In the genomic region with DNA sequence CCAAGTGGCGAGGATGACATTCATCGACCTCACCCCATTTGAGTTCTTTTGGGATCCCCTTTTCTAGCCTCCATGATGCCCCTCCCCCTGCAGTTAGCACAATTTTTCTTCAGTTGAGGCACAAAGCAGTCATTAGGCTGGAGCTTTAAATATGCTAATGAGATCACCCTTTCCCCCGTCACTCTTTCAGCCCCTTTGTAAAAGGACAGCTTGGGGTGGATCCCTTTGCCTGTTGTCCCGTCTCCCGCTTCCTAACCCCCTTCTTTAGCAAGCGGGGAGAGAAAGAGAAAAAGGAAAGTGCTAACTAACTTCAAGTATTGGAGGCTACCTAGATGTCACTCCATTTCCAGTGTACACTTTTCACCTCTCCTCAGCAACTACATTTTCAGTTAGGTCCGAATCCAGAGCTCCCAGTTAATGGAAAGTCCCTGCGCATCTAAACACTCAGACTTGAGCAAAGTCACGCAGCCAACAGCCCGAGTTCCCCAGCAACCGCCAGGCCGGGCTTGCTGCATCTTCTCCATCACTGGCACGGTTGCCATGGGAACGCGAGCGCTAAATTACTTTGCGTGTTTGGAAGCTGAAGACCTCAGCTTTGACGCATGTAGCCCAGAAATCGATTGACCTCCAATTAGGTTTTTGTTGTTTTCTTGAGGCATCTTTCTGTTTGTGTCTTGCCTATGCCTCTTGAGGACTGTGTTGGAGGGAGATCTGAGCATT, we compare ENCODE assay signal across 19 cellular contexts.
DNase-seq lines count a peak whose midpoint lies in the region; ATAC-seq and TF ChIP-seq lines count a peak whose summit lies in the region.
"Had no signal": no experiment of that assay in that cellular context is flagged by ENCODE, and none has a peak within 500 bp of the region (broad histone marks: within the 10 kb centered on the region; RNA-seq: fewer than 3 reads in every experiment).

No MANE protein-coding gene starts in this region.

- no peak overlapping the region; the same call in 1 of the 2 replicates for H3K9ac ChIP-seq in HUES64 (ENCODE audit: low read depth, low read length)
- H3K9ac ChIP-seq: BLaER1 had no signal

- H3K27ac ChIP-seq in HUES64 (ENCODE audit: low read depth, low read length) = peak overlapping the region; percentile 76; the same call in 1 of the 2 replicates
- H3K27ac ChIP-seq in coronary artery = no peak overlapping the region
- H3K27ac ChIP-seq: A549, ascending aorta, BLaER1, suprapubic skin had no signal

- peak overlapping the region; percentile 18; the same call in 1 of the 2 replicates for H3K4me3 ChIP-seq in HUES64 (ENCODE audit: low read length)
- no peak overlapping the region for H3K4me3 ChIP-seq in coronary artery
- H3K4me3 ChIP-seq: A549, ascending aorta, BLaER1, suprapubic skin had no signal

- DNase-seq in Ammon's horn (ENCODE audit: low spot score) = peak; percentile 59
- DNase-seq in coronary artery (ENCODE audit: low spot score) = peak; percentile 28
- peak; percentile 25 for DNase-seq in inferior parietal cortex (ENCODE audit: extremely low spot score)
- DNase-seq in NOMO-1 treated with dmso at 0.1 percent for 144 hours (lab: John Stamatoyannopoulos, UW; ENCODE audit: unreplicated experiment) = no peak
- DNase-seq in activated CD4-positive, CD25-positive, alpha-beta regulatory T cell treated with anti-CD3 and anti-CD28 coated beads, Interleukin-2, amount 50 U/mL, for 72 hours = no peak
- no peak for DNase-seq in natural killer cell treated with Interleukin-12 subunit alpha and Interleukin-12 subunit beta and Interleukin-15 and Interleukin-18, amount 100 ng/mL, for 72 hours (ENCODE audit: low spot score)
- DNase-seq in T-helper 1 cell = no peak
- DNase-seq: activated CD4-positive, alpha-beta memory T cell treated with anti-CD3 and anti-CD28 coated beads for 36 hours; activated naive CD4-positive, alpha-beta T cell treated with anti-CD3 and anti-CD28 coated beads for 36 hours; activated T-cell treated with anti-CD3 and anti-CD28 coated beads, Interleukin-2, amount 50 U/mL, for 1 hour; foreskin fibroblast; HCEC 1CT; right cardiac atrium had no signal

- H3K4me3 Mint-ChIP-seq in natural killer cell treated with Interleukin-12 subunit alpha and Interleukin-12 subunit beta and Interleukin-15 and Interleukin-18, amount 100 ng/mL, for 72 hours = no peak overlapping the region
- H3K4me3 Mint-ChIP-seq: activated CD4-positive, alpha-beta memory T cell treated with anti-CD3 and anti-CD28 coated beads for 36 hours; activated naive CD4-positive, alpha-beta T cell treated with anti-CD3 and anti-CD28 coated beads for 36 hours had no signal

- WGBS in HUES64 = 21% methylated on average over 16 of the region's 19 CpGs

- no peak for TF ChIP-seq CTCF in coronary artery (IDR thresholded peaks at IDR 0.05)

- H3K27me3 Mint-ChIP-seq in natural killer cell treated with Interleukin-12 subunit alpha and Interleukin-12 subunit beta and Interleukin-15 and Interleukin-18, amount 100 ng/mL, for 72 hours = peaks cover 0 to 35% of the 10 kb centered on the region in 2 donors
- H3K27me3 Mint-ChIP-seq: activated CD4-positive, alpha-beta memory T cell treated with anti-CD3 and anti-CD28 coated beads for 36 hours had no signal

- H3K27ac Mint-ChIP-seq in natural killer cell treated with Interleukin-12 subunit alpha and Interleukin-12 subunit beta and Interleukin-15 and Interleukin-18, amount 100 ng/mL, for 72 hours = no peak overlapping the region
- H3K27ac Mint-ChIP-seq: activated CD4-positive, alpha-beta memory T cell treated with anti-CD3 and anti-CD28 coated beads for 36 hours; activated naive CD4-positive, alpha-beta T cell treated with anti-CD3 and anti-CD28 coated beads for 36 hours had no signal

- no peaks in the 10 kb centered on the region for H3K36me3 Mint-ChIP-seq in natural killer cell treated with Interleukin-12 subunit alpha and Interleukin-12 subunit beta and Interleukin-15 and Interleukin-18, amount 100 ng/mL, for 72 hours
- H3K36me3 Mint-ChIP-seq: activated CD4-positive, alpha-beta memory T cell treated with anti-CD3 and anti-CD28 coated beads for 36 hours had no signal

- no peaks in the 10 kb centered on the region for H3K9me3 ChIP-seq in HUES64 (ENCODE audit: insufficient read depth, low read depth, low read length)
- H3K9me3 ChIP-seq: A549, ascending aorta, suprapubic skin had no signal

- H3K9me3 Mint-ChIP-seq in natural killer cell treated with Interleukin-12 subunit alpha and Interleukin-12 subunit beta and Interleukin-15 and Interleukin-18, amount 100 ng/mL, for 72 hours = no peaks in the 10 kb centered on the region
- H3K9me3 Mint-ChIP-seq: activated CD4-positive, alpha-beta memory T cell treated with anti-CD3 and anti-CD28 coated beads for 36 hours; activated naive CD4-positive, alpha-beta T cell treated with anti-CD3 and anti-CD28 coated beads for 36 hours had no signal

- peaks cover 8 to 17% of the 10 kb centered on the region in 2 donors for H3K4me1 Mint-ChIP-seq in natural killer cell treated with Interleukin-12 subunit alpha and Interleukin-12 subunit beta and Interleukin-15 and Interleukin-18, amount 100 ng/mL, for 72 hours (ENCODE audit: low read depth in 2 of 2)

- H3K27me3 ChIP-seq in HUES64 (ENCODE audit: insufficient read depth, low read length) = no peaks in the 10 kb centered on the region
- H3K27me3 ChIP-seq: ascending aorta, suprapubic skin had no signal

- no peaks in the 10 kb centered on the region for H3K36me3 ChIP-seq in HUES64 (ENCODE audit: insufficient read depth, low read length)
- H3K36me3 ChIP-seq: ascending aorta, BLaER1, suprapubic skin had no signal

- no peak for ATAC-seq in natural killer cell treated with Interleukin-12 subunit alpha and Interleukin-12 subunit beta and Interleukin-15 and Interleukin-18, amount 100 ng/mL, for 72 hours
- ATAC-seq: A549, left lobe of liver, right cardiac atrium had no signal

- H3K4me1 ChIP-seq in HUES64 (ENCODE audit: insufficient read depth, low read length) = peaks cover 35% of the 10 kb centered on the region
- H3K4me1 ChIP-seq: A549, ascending aorta, BLaER1 had no signal

Comparison
In these comparisons a context has a peak if more than half of its experiments do, and no peak if none do; other contexts are left out.
1. DNase-seq: peak in Ammon's horn (single experiment), coronary artery (single experiment) and inferior parietal cortex (single experiment); none in NOMO-1 treated with dmso at 0.1 percent for 144 hours (single experiment), activated CD4-positive, CD25-positive, alpha-beta regulatory T cell treated with anti-CD3 and anti-CD28 coated beads, Interleukin-2, amount 50 U/mL, for 72 hours (single experiment), natural killer cell treated with Interleukin-12 subunit alpha and Interleukin-12 subunit beta and Interleukin-15 and Interleukin-18, amount 100 ng/mL, for 72 hours (single experiment) and T-helper 1 cell (0 of 5).